In genomic region chr6:10404799-10405524, GRCh38 we compare ENCODE assay signal across 8 cellular contexts. TPM values are rescaled to one million over a fixed set of nuclear protein-coding genes. Genes with fewer than 3 reads are reported as not detected.
A peak's percentile ranks its signal among the peaks of the same experiment; 100 is the strongest.
DNase-seq lines count a peak whose midpoint lies in the region; ATAC-seq and TF ChIP-seq lines count a peak whose summit lies in the region.

No MANE protein-coding gene starts in this region.

- H3K27ac ChIP-seq in tibial nerve: peak overlapping the region; percentile 55 to 89 (median 72)

- intact Hi-C loops in Right ventricle myocardium superior (cut with DNase I) (no loop called here), cardiac septum (cut with DNase I) (no loop called here)

- peaks cover 0 to 22% (median 7%) of the 10 kb centered on the region in 4 donors for H3K4me1 ChIP-seq in tibial nerve

- no peaks in the 10 kb centered on the region for H3K36me3 ChIP-seq in tibial nerve

- 38 to 43% methylated on average over 30 of the region's 31 CpGs for WGBS in tibial nerve, 2 donors

- DNase-seq in Right ventricle myocardium superior (peak; percentile 22), cardiac septum (ENCODE audit: low spot score) (no peak), tibial nerve (ENCODE audit: low spot score in 2 of 2) (no peak), left lobe of liver (ENCODE audit: low spot score) (no peak), occipital lobe (lab: John Stamatoyannopoulos, UW) (no peak), SIG-M5 treated with dmso at 0.1 percent for 504 hours (lab: John Stamatoyannopoulos, UW; ENCODE audit: unreplicated experiment) (no peak)

- no peak for TF ChIP-seq POLR2A in tibial nerve (IDR thresholded peaks at IDR 0.05)

- no peak for ATAC-seq in Right ventricle myocardium superior (ENCODE audit: poor library complexity)
- ATAC-seq in left lobe of liver: no peak

- H3K9me3 ChIP-seq in iPS-18c (ENCODE audit: control insufficient read depth, insufficient read depth, low read length) (no peaks in the 10 kb centered on the region), tibial nerve (no peaks in the 10 kb centered on the region)

- H3K4me3 ChIP-seq in WI38 (ENCODE audit: low read depth, low read length) (peak overlapping the region; percentile 65), iPS-18c (ENCODE audit: insufficient read depth, low read depth, low read length) (peak overlapping the region; percentile 57), tibial nerve (peak overlapping the region; percentile 48 to 60 (median 51))

- TF ChIP-seq EP300 in tibial nerve (IDR thresholded peaks at IDR 0.05): no peak

- H3K27me3 ChIP-seq in tibial nerve: peaks cover 0 to 55% of the 10 kb centered on the region in 2 donors

- TF ChIP-seq CTCF in WI38 (IDR thresholded peaks at IDR 0.05; ENCODE audit: low read depth, low read length): no peak
- TF ChIP-seq CTCF in tibial nerve (IDR thresholded peaks at IDR 0.05): no peak

RNA-seq across cellular contexts. Expression of gene TFAP2A, which starts 9.9 kb away (rescaled TPM):
- total RNA-seq in Right ventricle myocardium superior (0.51 TPM), cardiac septum (0.54 TPM), tibial nerve (1 to 10 TPM in 1 of 4 donors, under 1 TPM in 2, not detected in 1; 0.20 to 1.2 (median 0.66) TPM), left lobe of liver (0.45 TPM), occipital lobe (not detected)
